7 cellular contexts compared by ENCODE assay signal in the genomic region with DNA sequence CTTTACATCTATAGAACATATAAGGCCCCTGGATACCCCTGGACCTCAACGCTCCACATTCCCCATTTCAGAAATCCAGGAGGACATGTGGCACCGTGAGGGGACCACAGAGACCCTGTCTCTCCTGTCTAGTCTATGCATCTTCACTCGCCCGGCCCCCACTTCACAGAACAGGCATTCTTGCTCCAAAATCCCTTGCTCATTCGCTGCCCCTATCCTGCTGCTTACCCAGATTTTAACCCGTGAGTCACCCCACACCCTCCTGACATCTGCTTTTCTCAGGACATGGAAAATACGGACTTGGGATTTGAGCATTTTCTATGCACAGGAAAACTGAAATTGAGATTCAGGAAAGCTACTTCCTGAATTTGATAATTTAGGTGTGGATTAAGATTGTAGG.
DNase-seq lines count a peak whose midpoint lies in the region; ATAC-seq and TF ChIP-seq lines count a peak whose summit lies in the region.
"Not testable (repeated sequence)": the region's sequence is repeated elsewhere in the genome, so short reads cannot be mapped to it uniquely, and the experiment has no call there.

No MANE protein-coding gene starts in this region.

- BruUV-seq in HCT116 (replicated peaks; lab: Mats Ljungman, UMichigan): not testable (repeated sequence)

- not testable (repeated sequence) for TF ChIP-seq CTCF in HCT116 (IDR thresholded peaks at IDR 0.05 in 2 of 3, conservative IDR thresholded peaks at IDR 0.05 in 1 of 3; ENCODE audit: borderline replicate concordance in 1 of 3, insufficient read depth in 1 of 3, low read depth in 2 of 3, low read length in 2 of 3); foreskin keratinocyte (conservative IDR thresholded peaks at IDR 0.05); lower lobe of right lung (IDR thresholded peaks at IDR 0.05); upper lobe of right lung (IDR thresholded peaks at IDR 0.05)

- RAD21 ChIA-PET in HCT116 (lab: Charles Lee; ENCODE audit: low non-redundant PET in 1 of 2, low total read pairs in 2 of 2, uncharacterized antibody in 2 of 2, unreplicated experiment in 2 of 2): not testable (repeated sequence)

- TF ChIP-seq POLR2A in HCT116 (IDR thresholded peaks at IDR 0.05; ENCODE audit: borderline replicate concordance, extremely low read depth, insufficient read depth, insufficient read length): not testable (repeated sequence)

- POLR2A ChIA-PET in HCT116 (lab: Charles Lee); naive thymus-derived CD4-positive, alpha-beta T cell (lab: Charles Lee): not testable (repeated sequence)

- CTCF ChIA-PET in HCT116 (lab: Charles Lee); naive thymus-derived CD4-positive, alpha-beta T cell (lab: Charles Lee): not testable (repeated sequence)

- H3K36me3 Mint-ChIP-seq in naive thymus-derived CD4-positive, alpha-beta T cell; stimulated activated effector memory CD8-positive, alpha-beta T cell treated with anti-CD3 and anti-CD28 coated beads, Interleukin-12 subunit alpha, Interleukin-12 subunit beta, amount 100 ng/mL, for 72 hours: not testable (repeated sequence)

- H3K9me3 ChIP-seq in HCT116 (ENCODE audit: control insufficient read depth in 1 of 2, insufficient read depth in 1 of 2, low read depth in 1 of 2, low read length in 2 of 2); lower lobe of right lung; naive thymus-derived CD4-positive, alpha-beta T cell (ENCODE audit: control insufficient read depth in 2 of 3, low read length in 3 of 3); upper lobe of right lung: not testable (repeated sequence)

- H3K9ac ChIP-seq in HCT116 (ENCODE audit: low read length): not testable (repeated sequence)

- intact Hi-C loops in HCT116 (cut with micrococcal nuclease); lower lobe of right lung (cut with DNase I); naive thymus-derived CD4-positive, alpha-beta T cell (cut with micrococcal nuclease); upper lobe of right lung (cut with DNase I): not testable (repeated sequence)

- not testable (repeated sequence) for H2AFZ ChIP-seq in HCT116 (ENCODE audit: low read depth, low read length, poor library complexity, severe bottlenecking)

- H3K4me2 ChIP-seq in HCT116 (ENCODE audit: low read length): not testable (repeated sequence)

- H3K9me3 Mint-ChIP-seq in naive thymus-derived CD4-positive, alpha-beta T cell; stimulated activated effector memory CD8-positive, alpha-beta T cell treated with anti-CD3 and anti-CD28 coated beads, Interleukin-12 subunit alpha, Interleukin-12 subunit beta, amount 100 ng/mL, for 72 hours: not testable (repeated sequence)

- not testable (repeated sequence) for H3K4me1 ChIP-seq in HCT116 (ENCODE audit: control insufficient read depth in 1 of 2, insufficient read depth in 2 of 2, low read length in 2 of 2); foreskin keratinocyte; lower lobe of right lung; naive thymus-derived CD4-positive, alpha-beta T cell (ENCODE audit: control insufficient read depth in 2 of 2, insufficient read depth in 2 of 2, low read length in 2 of 2); upper lobe of right lung

- H3K4me3 Mint-ChIP-seq in naive thymus-derived CD4-positive, alpha-beta T cell; stimulated activated effector memory CD8-positive, alpha-beta T cell treated with anti-CD3 and anti-CD28 coated beads, Interleukin-12 subunit alpha, Interleukin-12 subunit beta, amount 100 ng/mL, for 72 hours: not testable (repeated sequence)

- not testable (repeated sequence) for H3K4me3 ChIP-seq in HCT116 (replicated peaks in 1 of 2; ENCODE audit: low read depth in 1 of 2, low read length in 2 of 2); lower lobe of right lung; naive thymus-derived CD4-positive, alpha-beta T cell (ENCODE audit: low read length); upper lobe of right lung

- H3K27me3 ChIP-seq in HCT116 (ENCODE audit: insufficient read depth, low read length); foreskin keratinocyte; lower lobe of right lung (ENCODE audit: low read depth); naive thymus-derived CD4-positive, alpha-beta T cell (ENCODE audit: control insufficient read depth in 2 of 2, insufficient read depth in 2 of 2, low read length in 2 of 2); upper lobe of right lung: not testable (repeated sequence)

- TF ChIP-seq RAD21 in HCT116 (IDR thresholded peaks at IDR 0.05; ENCODE audit: low read depth): not testable (repeated sequence)

- H3K27ac ChIP-seq in HCT116 (ENCODE audit: low read depth, low read length); foreskin keratinocyte; lower lobe of right lung; naive thymus-derived CD4-positive, alpha-beta T cell (ENCODE audit: low read depth, low read length); upper lobe of right lung: not testable (repeated sequence)

- ATAC-seq in HCT116 (peak; percentile 38; the same call in 1 of the 2 replicates), foreskin keratinocyte (peak; percentile 21), lower lobe of right lung (peak; percentile 31 to 36), upper lobe of right lung (peak; percentile 51)
- peak; percentile 13 for ATAC-seq in naive thymus-derived CD4-positive, alpha-beta T cell
- peak; percentile 32 for ATAC-seq in stimulated activated effector memory CD8-positive, alpha-beta T cell treated with anti-CD3 and anti-CD28 coated beads, Interleukin-12 subunit alpha, Interleukin-12 subunit beta, amount 100 ng/mL, for 72 hours

- H3K4me1 Mint-ChIP-seq in naive thymus-derived CD4-positive, alpha-beta T cell; stimulated activated effector memory CD8-positive, alpha-beta T cell treated with anti-CD3 and anti-CD28 coated beads, Interleukin-12 subunit alpha, Interleukin-12 subunit beta, amount 100 ng/mL, for 72 hours: not testable (repeated sequence)

- not testable (repeated sequence) for H3K9me2 ChIP-seq in HCT116 (ENCODE audit: insufficient read depth)

- not testable (repeated sequence) for H4K20me1 ChIP-seq in HCT116 (ENCODE audit: insufficient read depth)

- H3K79me2 ChIP-seq in HCT116 (ENCODE audit: insufficient read depth, low read length): not testable (repeated sequence)

- peaks cover 0 to 11% (median 6%) of the 10 kb centered on the region in 5 donors for H3K27me3 Mint-ChIP-seq in naive thymus-derived CD4-positive, alpha-beta T cell

- not testable (repeated sequence) for H3K27ac Mint-ChIP-seq in naive thymus-derived CD4-positive, alpha-beta T cell; stimulated activated effector memory CD8-positive, alpha-beta T cell treated with anti-CD3 and anti-CD28 coated beads, Interleukin-12 subunit alpha, Interleukin-12 subunit beta, amount 100 ng/mL, for 72 hours

- not testable (repeated sequence) for DNase-seq in HCT116 (ENCODE audit: low read depth, low spot score); foreskin keratinocyte; lower lobe of right lung; naive thymus-derived CD4-positive, alpha-beta T cell; stimulated activated effector memory CD8-positive, alpha-beta T cell treated with anti-CD3 and anti-CD28 coated beads, Interleukin-12 subunit alpha, Interleukin-12 subunit beta, amount 100 ng/mL, for 72 hours (ENCODE audit: low spot score in 2 of 2); upper lobe of right lung
- peak; percentile 1 for DNase-seq in RPMI8226

- H3K36me3 ChIP-seq in HCT116 (ENCODE audit: control insufficient read depth in 1 of 2, insufficient read depth in 2 of 2, low read length in 2 of 2); lower lobe of right lung; naive thymus-derived CD4-positive, alpha-beta T cell (ENCODE audit: control insufficient read depth in 2 of 3, insufficient read depth in 3 of 3, low read length in 3 of 3); upper lobe of right lung: not testable (repeated sequence)
